In genomic region chr14:22918519-22918808, GRCh38 we compare ENCODE assay signal across 6 cellular contexts. TPM values are rescaled to one million over a fixed set of nuclear protein-coding genes. Genes with fewer than 3 reads are reported as not detected.
DNase-seq lines count a peak whose midpoint lies in the region; ATAC-seq and TF ChIP-seq lines count a peak whose summit lies in the region.

No MANE protein-coding gene starts in this region.

- TF ChIP-seq CTCF in MCF 10A (IDR thresholded peaks at IDR 0.05; ENCODE audit: unreplicated experiment): no peak
- no peak for TF ChIP-seq CTCF in neural crest cell (conservative IDR thresholded peaks at IDR 0.05)

- H3K36me3 Mint-ChIP-seq in activated CD4-positive, alpha-beta T cell treated with anti-CD3 and anti-CD28 coated beads for 36 hours (ENCODE audit: low read depth): peaks cover 59% of the 10 kb centered on the region
- H3K36me3 Mint-ChIP-seq in MCF 10A (ENCODE audit: insufficient read depth, unreplicated experiment) (peaks cover 70% of the 10 kb centered on the region), neural crest cell (ENCODE audit: low read depth) (peaks cover 24% of the 10 kb centered on the region)

- no peak for DNase-seq in activated CD4-positive, alpha-beta T cell treated with anti-CD3 and anti-CD28 coated beads for 36 hours
- no peak for DNase-seq in activated CD4-positive, alpha-beta T cell treated with anti-CD3 and anti-CD28 coated beads, Interleukin-2, amount 50 U/mL, for 4 hours
- no peak for DNase-seq in MCF 10A (ENCODE audit: unreplicated experiment)
- DNase-seq in neural crest cell (ENCODE audit: low read depth, low spot score): no peak
- DNase-seq in NCI-H1694 treated with DMSO at 0.1 percent for 48 hours (lab: John Stamatoyannopoulos, UW): no peak

- CTCF ChIA-PET in activated CD4-positive, alpha-beta T cell treated with anti-CD3 and anti-CD28 coated beads for 36 hours (lab: Charles Lee): interaction anchor here (0.5 to 5.5 kb wide), 20 partner anchors 9 to 1000 kb away, joined by 3 to 46 read pairs (median 3); partner anchors contain the start of genes ACIN1, AJUBA, C14orf119 and HAUS4
- CTCF ChIA-PET in MCF 10A (lab: Yijun Ruan, JAX): interaction anchor here (0.6 to 3.4 kb wide), 10 partner anchors 9 to 171 kb away, joined by 3 to 20 read pairs (median 4); partner anchors contain the start of gene PRMT5

- POLR2A ChIA-PET in activated CD4-positive, alpha-beta T cell treated with anti-CD3 and anti-CD28 coated beads for 36 hours (lab: Charles Lee): interaction anchor here (0.6 to 3.1 kb wide), 6 partner anchors 9 to 405 kb away, joined by 3 to 29 read pairs (median 3); partner anchors contain the start of gene PRMT5
- POLR2A ChIA-PET in MCF 10A (lab: Yijun Ruan, JAX): interaction anchor here (0.6 to 5.2 kb wide), 27 partner anchors 11 to 253 kb away, joined by 3 to 90 read pairs (median 6); partner anchors contain the start of genes ACIN1, AJUBA, C14orf119 and HAUS4

- peak overlapping the region; percentile 99 for H3K27ac Mint-ChIP-seq in activated CD4-positive, alpha-beta T cell treated with anti-CD3 and anti-CD28 coated beads for 36 hours
- H3K27ac Mint-ChIP-seq in MCF 10A (ENCODE audit: low read depth, unreplicated experiment) (peak overlapping the region; percentile 100), neural crest cell (ENCODE audit: unreplicated experiment) (peak overlapping the region; percentile 100)

- H3K9me3 Mint-ChIP-seq in activated CD4-positive, alpha-beta T cell treated with anti-CD3 and anti-CD28 coated beads for 36 hours (ENCODE audit: low read depth): no peaks in the 10 kb centered on the region
- H3K9me3 Mint-ChIP-seq in MCF 10A (ENCODE audit: unreplicated experiment) (no peaks in the 10 kb centered on the region), neural crest cell (no peaks in the 10 kb centered on the region)

- peak; percentile 4 for ATAC-seq in activated CD4-positive, alpha-beta T cell treated with anti-CD3 and anti-CD28 coated beads for 36 hours
- ATAC-seq in GM21367 (IDR thresholded peaks at IDR 0.05; ENCODE audit: unreplicated experiment): no peak

- H3K4me1 Mint-ChIP-seq in activated CD4-positive, alpha-beta T cell treated with anti-CD3 and anti-CD28 coated beads for 36 hours: peaks cover 42% of the 10 kb centered on the region
- peaks cover 31% of the 10 kb centered on the region for H3K4me1 Mint-ChIP-seq in MCF 10A (ENCODE audit: insufficient read depth, unreplicated experiment)
- H3K4me1 Mint-ChIP-seq in neural crest cell: peaks cover 29% of the 10 kb centered on the region

- peak overlapping the region; percentile 92 for H3K4me3 Mint-ChIP-seq in activated CD4-positive, alpha-beta T cell treated with anti-CD3 and anti-CD28 coated beads for 36 hours
- H3K4me3 Mint-ChIP-seq in MCF 10A (ENCODE audit: unreplicated experiment): peak overlapping the region; percentile 87
- H3K4me3 Mint-ChIP-seq in neural crest cell: peak overlapping the region; percentile 95

- H3K27me3 Mint-ChIP-seq in activated CD4-positive, alpha-beta T cell treated with anti-CD3 and anti-CD28 coated beads for 36 hours: no peaks in the 10 kb centered on the region
- H3K27me3 Mint-ChIP-seq in MCF 10A (ENCODE audit: insufficient read depth, unreplicated experiment): no peaks in the 10 kb centered on the region
- H3K27me3 Mint-ChIP-seq in neural crest cell (ENCODE audit: low read depth): peaks cover 3% of the 10 kb centered on the region

- BruUV-seq in MCF 10A (replicated peaks; lab: Mats Ljungman, UMichigan): TSS peak; percentile 66

- intact Hi-C loops in activated CD4-positive, alpha-beta T cell treated with anti-CD3 and anti-CD28 coated beads for 36 hours (cut with DNase I, micrococcal nuclease): loop anchor here (1.0 to 5.0 kb wide), 4 partner anchors 39 to 1442 kb away; partner anchors contain the start of genes HAUS4 (in 1 of the 2), LRP10 (in 1 of the 2), MRPL52 (in 1 of the 2) and RAB2B (in 1 of the 2)
- intact Hi-C loops in MCF 10A (cut with micrococcal nuclease): no loop called here

RNA-seq across cellular contexts. Expression of gene RBM23, which starts 0.5 kb away (rescaled TPM):
- 10 to 100 TPM; 61.6 to 68.6 TPM for total RNA-seq in activated CD4-positive, alpha-beta T cell treated with anti-CD3 and anti-CD28 coated beads for 36 hours
- 57.6 and 60.6 TPM in 2 replicates for total RNA-seq in MCF 10A (2022)
- 103 and 110 TPM in 2 replicates for total RNA-seq in neural crest cell

RNA-seq across cellular contexts. Expression of gene PRMT5, which starts 10.7 kb away (rescaled TPM):
- 100 to 1,000 TPM; 121 to 151 TPM for total RNA-seq in activated CD4-positive, alpha-beta T cell treated with anti-CD3 and anti-CD28 coated beads for 36 hours
- total RNA-seq in MCF 10A (2022) (175 and 201 TPM in 2 replicates), neural crest cell (134 and 136 TPM in 2 replicates)

RNA-seq across cellular contexts. Expression of gene REM2, which starts 35.4 kb away (rescaled TPM):
- total RNA-seq in activated CD4-positive, alpha-beta T cell treated with anti-CD3 and anti-CD28 coated beads for 36 hours: under 1 TPM; 0.33 to 0.48 TPM
- total RNA-seq in MCF 10A (2022) (0.26 and 0.47 TPM in 2 replicates), neural crest cell (3.0 and 3.6 TPM in 2 replicates)

RNA-seq across cellular contexts. Expression of gene HAUS4, which starts 38.4 kb away (rescaled TPM):
- 10 to 100 TPM; 62.5 to 84.4 TPM for total RNA-seq in activated CD4-positive, alpha-beta T cell treated with anti-CD3 and anti-CD28 coated beads for 36 hours
- total RNA-seq in MCF 10A (2022): 39.0 and 44.4 TPM in 2 replicates
- 58.7 and 62.7 TPM in 2 replicates for total RNA-seq in neural crest cell

RNA-seq across cellular contexts. Expression of gene LRP10, which starts 46.9 kb away (rescaled TPM):
- 10 to 100 TPM; 36.3 to 41.8 TPM for total RNA-seq in activated CD4-positive, alpha-beta T cell treated with anti-CD3 and anti-CD28 coated beads for 36 hours
- total RNA-seq in MCF 10A (2022) (71.0 and 83.1 TPM in 2 replicates), neural crest cell (14.3 and 16.3 TPM in 2 replicates)
